25 cellular contexts compared by ENCODE assay signal in genomic region chr9:117103711-117104110, GRCh38.
"Had no signal": no experiment of that assay in that cellular context is flagged by ENCODE, and none has a peak within 500 bp of the region (broad histone marks: within the 10 kb centered on the region; RNA-seq: fewer than 3 reads in every experiment).

No MANE protein-coding gene starts in this region.

- H3K4me1 ChIP-seq: adrenal gland, gastroesophageal sphincter, right lobe of liver, tibial nerve had no signal

- DNase-seq: activated CD4-positive, alpha-beta T cell treated with anti-CD3 and anti-CD28 coated beads for 48 hours; activated CD4-positive, alpha-beta T cell treated with anti-CD3 and anti-CD28 coated beads, Interleukin-2, amount 50 U/mL, for 48 hours; activated CD8-positive, alpha-beta memory T cell treated with anti-CD3 and anti-CD28 coated beads for 24 hours; activated effector memory CD4-positive, alpha-beta T cell treated with anti-CD3 and anti-CD28 coated beads, Interleukin-2, amount 50 U/mL, for 16 hours; activated naive CD4-positive, alpha-beta T cell treated with anti-CD3 and anti-CD28 coated beads for 36 hours; activated naive CD8-positive, alpha-beta T cell treated with anti-CD3 and anti-CD28 coated beads for 36 hours; adrenal gland; aorta; cortex of kidney; effector memory CD8-positive, alpha-beta T cell; erythroblast; left cardiac atrium; naive B cell; nephron progenitor cell; right lobe of liver; stimulated activated CD4-positive, alpha-beta T cell treated with anti-CD3 and anti-CD28 coated beads, Interleukin-2, amount 100 ng/mL, for 48 hours; stimulated activated naive CD4-positive, alpha-beta T cell treated with Interleukin-2 at 50 U/mL for 16 hours; WERI-Rb-1 had no signal

- H3K9me3 Mint-ChIP-seq: activated naive CD4-positive, alpha-beta T cell treated with anti-CD3 and anti-CD28 coated beads for 36 hours; activated naive CD8-positive, alpha-beta T cell treated with anti-CD3 and anti-CD28 coated beads for 36 hours; brain; nephron progenitor cell had no signal

- H3K27me3 Mint-ChIP-seq: activated naive CD8-positive, alpha-beta T cell treated with anti-CD3 and anti-CD28 coated beads for 36 hours; effector memory CD8-positive, alpha-beta T cell; naive B cell had no signal

- H3K79me2 ChIP-seq: hepatocyte had no signal

- H3K27me3 ChIP-seq: adrenal gland, hepatocyte, neutrophil, right lobe of liver, tibial nerve had no signal

- ATAC-seq: activated CD4-positive, CD25-positive, alpha-beta regulatory T cell treated with anti-CD3 and anti-CD28 coated beads, Interleukin-2, amount 50 U/mL, for 24 hours; effector memory CD8-positive, alpha-beta T cell; gastroesophageal sphincter; left cardiac atrium; right lobe of liver had no signal

- H3K4me2 ChIP-seq: hepatocyte had no signal

- H3K36me3 Mint-ChIP-seq: brain, mesothelial cell of epicardium, naive B cell had no signal

- H3K9me3 ChIP-seq: adrenal gland, gastroesophageal sphincter, neutrophil, right lobe of liver, tibial nerve had no signal

- H2AFZ ChIP-seq: hepatocyte had no signal

- H3K36me3 ChIP-seq: adrenal gland, gastroesophageal sphincter, neutrophil, right lobe of liver, tibial nerve had no signal

- H3K27ac Mint-ChIP-seq: activated naive CD4-positive, alpha-beta T cell treated with anti-CD3 and anti-CD28 coated beads for 36 hours; activated naive CD8-positive, alpha-beta T cell treated with anti-CD3 and anti-CD28 coated beads for 36 hours; brain; effector memory CD8-positive, alpha-beta T cell; mesothelial cell of epicardium; nephron progenitor cell had no signal

- H3K4me3 Mint-ChIP-seq: activated naive CD4-positive, alpha-beta T cell treated with anti-CD3 and anti-CD28 coated beads for 36 hours; activated naive CD8-positive, alpha-beta T cell treated with anti-CD3 and anti-CD28 coated beads for 36 hours; brain; effector memory CD8-positive, alpha-beta T cell; mesothelial cell of epicardium; naive B cell; nephron progenitor cell had no signal

- H3K27ac ChIP-seq: adrenal gland, gastroesophageal sphincter, hepatocyte, neutrophil, right lobe of liver, tibial nerve, WERI-Rb-1 had no signal

- H3K4me1 Mint-ChIP-seq: activated naive CD8-positive, alpha-beta T cell treated with anti-CD3 and anti-CD28 coated beads for 36 hours; brain; naive B cell had no signal

- H3K4me3 ChIP-seq: adrenal gland, gastroesophageal sphincter, hepatocyte, right lobe of liver, tibial nerve had no signal
